ENCODE assay signal across 24 cellular contexts in the genomic region with DNA sequence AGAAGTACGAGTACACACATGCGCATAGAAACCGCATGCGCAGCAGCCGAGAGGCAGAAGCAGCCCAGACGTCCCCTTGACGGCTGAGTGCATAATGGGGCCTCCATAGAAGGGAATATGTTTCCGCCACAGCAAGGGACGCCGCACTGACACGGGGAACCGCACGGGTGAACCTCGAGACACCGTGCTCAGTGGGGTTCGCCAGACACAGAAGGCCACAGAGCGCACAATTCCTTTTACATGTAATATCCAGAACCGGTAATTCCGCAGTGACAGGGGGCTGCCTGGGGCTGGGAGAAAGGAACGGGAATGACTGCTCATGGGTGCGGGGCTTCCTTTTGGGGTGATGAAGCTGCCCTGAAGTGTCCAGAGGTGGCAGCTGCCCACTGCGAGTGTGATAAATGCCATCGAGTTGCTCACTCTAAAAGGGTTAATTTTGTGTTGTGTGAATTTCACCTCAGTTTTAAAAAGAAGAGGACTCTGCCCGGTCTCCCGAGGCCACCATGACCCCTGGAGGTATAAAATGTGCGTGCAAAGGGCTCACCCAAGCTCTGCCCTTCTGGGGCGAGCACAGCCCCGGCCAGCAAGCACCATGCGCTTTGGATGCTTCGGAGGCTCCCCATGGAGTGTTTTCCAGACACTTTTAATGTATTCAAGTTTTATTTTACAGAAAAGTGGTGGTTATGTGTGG.
"Had no signal": no experiment of that assay in that cellular context is flagged by ENCODE, and none has a peak within 500 bp of the region (broad histone marks: within the 10 kb centered on the region; RNA-seq: fewer than 3 reads in every experiment).

No MANE protein-coding gene starts in this region.

- H3K4me1 ChIP-seq: breast epithelium, esophagus squamous epithelium, gastrocnemius medialis, psoas muscle, stomach, uterus had no signal

- DNase-seq: activated CD4-positive, alpha-beta memory T cell treated with anti-CD3 and anti-CD28 coated beads for 36 hours; activated CD4-positive, alpha-beta T cell treated with anti-CD3 and anti-CD28 coated beads for 48 hours; activated naive CD4-positive, alpha-beta T cell treated with Interleukin-2 at 50 U/mL for 16 hours; activated naive CD8-positive, alpha-beta T cell treated with anti-CD3 and anti-CD28 coated beads for 36 hours; activated T-cell treated with anti-CD3 and anti-CD28 coated beads, Interleukin-2, amount 50 U/mL, for 48 hours; esophagus squamous epithelium; gastrocnemius medialis; head of caudate nucleus; left colon; mesendoderm; naive B cell; psoas muscle; small intestine; stimulated activated CD4-positive, alpha-beta T cell treated with anti-CD3 and anti-CD28 coated beads, Interleukin-15, amount 100 ng/mL, for 24 hours; stomach; trophoblast cell; uterus had no signal

- H3K36me3 ChIP-seq: breast epithelium, esophagus squamous epithelium, gastrocnemius medialis, stomach, uterus had no signal

- H3K27me3 ChIP-seq: breast epithelium, uterus had no signal

- H3K27ac Mint-ChIP-seq: activated CD4-positive, alpha-beta memory T cell treated with anti-CD3 and anti-CD28 coated beads for 36 hours; activated naive CD8-positive, alpha-beta T cell treated with anti-CD3 and anti-CD28 coated beads for 36 hours; naive B cell; stimulated activated memory B cell treated with anti-CD40 and anti-IgM and Interleukin-4, amounts not matched to agents 10 μg/mL and 1 μg/mL and 100 μg/mL, for 72 hours; T-helper 1 cell treated with Interleukin-12 subunit alpha and Interleukin-12 subunit beta and Interleukin-4 antibody, amounts not matched to agents 30 μg/mL and 1 μg/mL, for 36 hours had no signal

- H3K36me3 Mint-ChIP-seq: activated CD4-positive, alpha-beta memory T cell treated with anti-CD3 and anti-CD28 coated beads for 36 hours; activated naive CD8-positive, alpha-beta T cell treated with anti-CD3 and anti-CD28 coated beads for 36 hours; naive B cell; stimulated activated memory B cell treated with anti-CD40 and anti-IgM and Interleukin-4, amounts not matched to agents 10 μg/mL and 1 μg/mL and 100 μg/mL, for 72 hours had no signal

- ATAC-seq: gastrocnemius medialis; left colon; psoas muscle; right cardiac atrium; stimulated activated memory B cell treated with anti-CD40 and anti-IgM and Interleukin-4, amounts not matched to agents 10 μg/mL and 1 μg/mL and 100 μg/mL, for 72 hours had no signal

- H3K9me3 ChIP-seq: breast epithelium, esophagus squamous epithelium, gastrocnemius medialis, psoas muscle, stomach, uterus had no signal

- H3K4me1 Mint-ChIP-seq: activated naive CD8-positive, alpha-beta T cell treated with anti-CD3 and anti-CD28 coated beads for 36 hours; central memory CD8-positive, alpha-beta T cell; stimulated activated memory B cell treated with anti-CD40 and anti-IgM and Interleukin-4, amounts not matched to agents 10 μg/mL and 1 μg/mL and 100 μg/mL, for 72 hours had no signal

- H3K4me3 ChIP-seq: breast epithelium, coronary artery, esophagus squamous epithelium, gastrocnemius medialis, psoas muscle, stomach, uterus had no signal

- H3K27ac ChIP-seq: breast epithelium, coronary artery, esophagus squamous epithelium, gastrocnemius medialis, psoas muscle, stomach, uterus had no signal

- FAIRE-seq: islet of Langerhans, small intestine had no signal

- H3K4me3 Mint-ChIP-seq: activated CD4-positive, alpha-beta memory T cell treated with anti-CD3 and anti-CD28 coated beads for 36 hours; activated naive CD8-positive, alpha-beta T cell treated with anti-CD3 and anti-CD28 coated beads for 36 hours; central memory CD8-positive, alpha-beta T cell; naive B cell; stimulated activated memory B cell treated with anti-CD40 and anti-IgM and Interleukin-4, amounts not matched to agents 10 μg/mL and 1 μg/mL and 100 μg/mL, for 72 hours; T-helper 1 cell treated with Interleukin-12 subunit alpha and Interleukin-12 subunit beta and Interleukin-4 antibody, amounts not matched to agents 30 μg/mL and 1 μg/mL, for 36 hours had no signal

- H3K9me3 Mint-ChIP-seq: activated CD4-positive, alpha-beta memory T cell treated with anti-CD3 and anti-CD28 coated beads for 36 hours; activated naive CD8-positive, alpha-beta T cell treated with anti-CD3 and anti-CD28 coated beads for 36 hours; central memory CD8-positive, alpha-beta T cell; stimulated activated memory B cell treated with anti-CD40 and anti-IgM and Interleukin-4, amounts not matched to agents 10 μg/mL and 1 μg/mL and 100 μg/mL, for 72 hours; T-helper 1 cell treated with Interleukin-12 subunit alpha and Interleukin-12 subunit beta and Interleukin-4 antibody, amounts not matched to agents 30 μg/mL and 1 μg/mL, for 36 hours had no signal
